1 cellular context compared by ENCODE assay signal in the genomic region with DNA sequence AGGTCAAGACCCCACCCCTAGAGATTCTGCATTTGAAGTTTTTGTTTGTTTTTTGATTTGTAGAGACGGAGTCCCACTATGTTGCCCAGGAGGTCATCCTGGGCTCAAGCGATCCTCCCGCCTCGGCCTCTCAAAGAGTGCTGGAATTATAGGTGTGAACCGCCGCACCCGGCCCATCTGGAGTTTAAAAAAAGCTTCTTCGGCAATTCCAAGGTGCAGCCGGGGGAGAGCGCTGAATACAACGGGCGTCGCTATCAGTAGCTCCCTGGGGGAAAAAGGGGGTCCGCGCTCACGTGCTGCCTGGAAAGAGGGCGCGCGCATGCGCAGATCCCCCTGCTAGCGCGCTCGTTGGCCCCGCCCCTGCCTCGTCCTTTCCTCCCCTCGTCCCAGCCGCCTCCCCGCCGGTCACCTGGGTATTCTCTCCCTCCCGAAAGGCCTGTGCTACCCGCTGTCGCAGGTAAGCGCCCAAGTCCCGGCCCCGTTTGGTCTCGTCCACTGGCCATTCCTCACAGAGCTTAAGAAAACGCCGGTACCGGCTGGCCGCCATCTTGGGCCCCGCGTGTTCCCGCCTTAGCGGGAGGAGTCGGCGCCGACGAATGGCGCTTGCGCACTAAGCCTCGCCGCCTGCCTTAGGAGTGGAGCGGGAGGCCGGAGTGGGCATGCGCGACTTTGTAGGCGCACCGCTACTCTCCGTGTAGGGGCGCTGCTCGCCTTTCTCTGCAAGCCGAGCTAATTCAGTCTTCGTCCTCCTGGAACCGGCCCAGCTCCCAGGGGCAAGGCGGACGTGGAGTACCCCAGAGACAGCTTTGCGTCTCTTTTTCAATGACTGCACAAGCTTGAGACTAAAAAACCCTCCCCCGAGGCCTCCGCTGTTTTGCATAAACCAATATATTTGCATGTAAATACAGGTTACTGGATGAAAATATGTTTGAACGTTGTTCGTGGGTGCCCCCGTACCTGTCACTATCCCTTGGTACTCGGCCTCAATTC.
A peak's percentile ranks its signal among the peaks of the same experiment; 100 is the strongest.
TF ChIP-seq lines count a peak whose summit lies in the region.

TSS of gene UQCC2 (minus strand) at position 561 of the 990 bp plus-strand sequence. CDS start at position 547, 14 bp downstream.

TF ChIP-seq in HepG2, 621 proteins besides CTCF, POLR2A, EP300 and RAD21 (continued from another document and continues in another):
- peak; percentile 68; the same call in 1 of the 2 replicates for TF ChIP-seq PRDM10 (CRISPR knock-in tag; IDR thresholded peaks at IDR 0.05; ENCODE audit: low read depth)
- TF ChIP-seq RBAK (CRISPR knock-in tag; IDR thresholded peaks at IDR 0.05) = peak; percentile 43; the same call in 1 of the 2 replicates
- peak; percentile 86; the same call in 1 of the 2 replicates for TF ChIP-seq ZNF615 (CRISPR knock-in tag; IDR thresholded peaks at IDR 0.05; ENCODE audit: borderline replicate concordance)
- TF ChIP-seq, protein P1, sequence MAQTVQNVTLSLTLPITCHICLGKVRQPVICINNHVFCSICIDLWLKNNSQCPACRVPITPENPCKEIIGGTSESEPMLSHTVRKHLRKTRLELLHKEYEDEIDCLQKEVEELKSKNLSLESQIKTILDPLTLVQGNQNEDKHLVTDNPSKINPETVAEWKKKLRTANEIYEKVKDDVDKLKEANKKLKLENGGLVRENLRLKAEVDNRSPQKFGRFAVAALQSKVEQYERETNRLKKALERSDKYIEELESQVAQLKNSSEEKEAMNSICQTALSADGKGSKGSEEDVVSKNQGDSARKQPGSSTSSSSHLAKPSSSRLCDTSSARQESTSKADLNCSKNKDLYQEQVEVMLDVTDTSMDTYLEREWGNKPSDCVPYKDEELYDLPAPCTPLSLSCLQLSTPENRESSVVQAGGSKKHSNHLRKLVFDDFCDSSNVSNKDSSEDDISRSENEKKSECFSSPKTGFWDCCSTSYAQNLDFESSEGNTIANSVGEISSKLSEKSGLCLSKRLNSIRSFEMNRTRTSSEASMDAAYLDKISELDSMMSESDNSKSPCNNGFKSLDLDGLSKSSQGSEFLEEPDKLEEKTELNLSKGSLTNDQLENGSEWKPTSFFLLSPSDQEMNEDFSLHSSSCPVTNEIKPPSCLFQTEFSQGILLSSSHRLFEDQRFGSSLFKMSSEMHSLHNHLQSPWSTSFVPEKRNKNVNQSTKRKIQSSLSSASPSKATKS (CRISPR knock-in tag; IDR thresholded peaks at IDR 0.05) = peak; percentile 81; the same call in 1 of the 2 replicates
- no peak for TF ChIP-seq ZNF30 (CRISPR knock-in tag; IDR thresholded peaks at IDR 0.05)
- 0 out of 2 replicates have a peak, but pooled peaks have one; percentile 52 for TF ChIP-seq ATAD3A (CRISPR knock-in tag; IDR thresholded peaks at IDR 0.05)
- TF ChIP-seq, protein P2, sequence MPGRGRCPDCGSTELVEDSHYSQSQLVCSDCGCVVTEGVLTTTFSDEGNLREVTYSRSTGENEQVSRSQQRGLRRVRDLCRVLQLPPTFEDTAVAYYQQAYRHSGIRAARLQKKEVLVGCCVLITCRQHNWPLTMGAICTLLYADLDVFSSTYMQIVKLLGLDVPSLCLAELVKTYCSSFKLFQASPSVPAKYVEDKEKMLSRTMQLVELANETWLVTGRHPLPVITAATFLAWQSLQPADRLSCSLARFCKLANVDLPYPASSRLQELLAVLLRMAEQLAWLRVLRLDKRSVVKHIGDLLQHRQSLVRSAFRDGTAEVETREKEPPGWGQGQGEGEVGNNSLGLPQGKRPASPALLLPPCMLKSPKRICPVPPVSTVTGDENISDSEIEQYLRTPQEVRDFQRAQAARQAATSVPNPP (CRISPR knock-in tag; IDR thresholded peaks at IDR 0.05) = peak; percentile 97
- TF ChIP-seq ATF5 (CRISPR knock-in tag; IDR thresholded peaks at IDR 0.05; ENCODE audit: low read depth) = no peak
- TF ChIP-seq MATR3 (CRISPR knock-in tag; IDR thresholded peaks at IDR 0.05) = no peak
- TF ChIP-seq ASH2L (IDR thresholded peaks at IDR 0.05; ENCODE audit: insufficient read length, low read depth, low read length) = peak; percentile 88
- TF ChIP-seq, protein P3, sequence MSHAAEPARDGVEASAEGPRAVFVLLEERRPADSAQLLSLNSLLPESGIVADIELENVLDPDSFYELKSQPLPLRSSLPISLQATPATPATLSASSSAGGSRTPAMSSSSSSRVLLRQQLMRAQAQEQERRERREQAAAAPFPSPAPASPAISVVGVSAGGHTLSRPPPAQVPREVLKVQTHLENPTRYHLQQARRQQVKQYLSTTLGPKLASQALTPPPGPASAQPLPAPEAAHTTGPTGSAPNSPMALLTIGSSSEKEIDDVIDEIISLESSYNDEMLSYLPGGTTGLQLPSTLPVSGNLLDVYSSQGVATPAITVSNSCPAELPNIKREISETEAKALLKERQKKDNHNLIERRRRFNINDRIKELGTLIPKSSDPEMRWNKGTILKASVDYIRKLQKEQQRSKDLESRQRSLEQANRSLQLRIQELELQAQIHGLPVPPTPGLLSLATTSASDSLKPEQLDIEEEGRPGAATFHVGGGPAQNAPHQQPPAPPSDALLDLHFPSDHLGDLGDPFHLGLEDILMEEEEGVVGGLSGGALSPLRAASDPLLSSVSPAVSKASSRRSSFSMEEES (CRISPR knock-in tag; IDR thresholded peaks at IDR 0.05) = no peak
- TF ChIP-seq ZNF12 (CRISPR knock-in tag; IDR thresholded peaks at IDR 0.05) = peak; percentile 0; the same call in 1 of the 2 replicates
- TF ChIP-seq, protein P4, sequence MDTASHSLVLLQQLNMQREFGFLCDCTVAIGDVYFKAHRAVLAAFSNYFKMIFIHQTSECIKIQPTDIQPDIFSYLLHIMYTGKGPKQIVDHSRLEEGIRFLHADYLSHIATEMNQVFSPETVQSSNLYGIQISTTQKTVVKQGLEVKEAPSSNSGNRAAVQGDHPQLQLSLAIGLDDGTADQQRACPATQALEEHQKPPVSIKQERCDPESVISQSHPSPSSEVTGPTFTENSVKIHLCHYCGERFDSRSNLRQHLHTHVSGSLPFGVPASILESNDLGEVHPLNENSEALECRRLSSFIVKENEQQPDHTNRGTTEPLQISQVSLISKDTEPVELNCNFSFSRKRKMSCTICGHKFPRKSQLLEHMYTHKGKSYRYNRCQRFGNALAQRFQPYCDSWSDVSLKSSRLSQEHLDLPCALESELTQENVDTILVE (CRISPR knock-in tag; IDR thresholded peaks at IDR 0.05) = peak; percentile 85
- TF ChIP-seq NR2F6 (IDR thresholded peaks at IDR 0.05) = no peak; the same call in 1 of the 2 replicates
- peak; percentile 65; the same call in 1 of the 2 replicates for TF ChIP-seq NR2F6 (CRISPR knock-in tag; IDR thresholded peaks at IDR 0.05)
- peak; percentile 94 for TF ChIP-seq ZNF770 (CRISPR knock-in tag; IDR thresholded peaks at IDR 0.05)
- TF ChIP-seq STAT5B (CRISPR knock-in tag; IDR thresholded peaks at IDR 0.05) = no peak
- TF ChIP-seq ZNF180 (CRISPR knock-in tag; IDR thresholded peaks at IDR 0.05; ENCODE audit: borderline replicate concordance, low read depth) = peak; percentile 50; the same call in 1 of the 2 replicates
- no peak for TF ChIP-seq FOXK2 (IDR thresholded peaks at IDR 0.05)
- no peak for TF ChIP-seq ZNF24 (IDR thresholded peaks at IDR 0.05)
- peak; percentile 84 for TF ChIP-seq ZNF224 (CRISPR knock-in tag; IDR thresholded peaks at IDR 0.05)
- TF ChIP-seq ZNF530 (CRISPR knock-in tag; IDR thresholded peaks at IDR 0.05; ENCODE audit: low read depth) = no peak
- TF ChIP-seq, protein P5, sequence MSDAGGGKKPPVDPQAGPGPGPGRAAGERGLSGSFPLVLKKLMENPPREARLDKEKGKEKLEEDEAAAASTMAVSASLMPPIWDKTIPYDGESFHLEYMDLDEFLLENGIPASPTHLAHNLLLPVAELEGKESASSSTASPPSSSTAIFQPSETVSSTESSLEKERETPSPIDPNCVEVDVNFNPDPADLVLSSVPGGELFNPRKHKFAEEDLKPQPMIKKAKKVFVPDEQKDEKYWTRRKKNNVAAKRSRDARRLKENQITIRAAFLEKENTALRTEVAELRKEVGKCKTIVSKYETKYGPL (CRISPR knock-in tag; IDR thresholded peaks at IDR 0.05) = no peak; the same call in 1 of the 2 replicates
- 0 out of 2 replicates have a peak, but pooled peaks have one; percentile 22 for TF ChIP-seq ZMYM2 (CRISPR knock-in tag; IDR thresholded peaks at IDR 0.05)
- TF ChIP-seq ZNF503 (CRISPR knock-in tag; IDR thresholded peaks at IDR 0.05) = 0 out of 2 replicates have a peak, but pooled peaks have one; percentile 3
- no peak for TF ChIP-seq PBX2 (CRISPR knock-in tag; IDR thresholded peaks at IDR 0.05)
- TF ChIP-seq HNRNPK (IDR thresholded peaks at IDR 0.05; ENCODE audit: low read depth, low read length, poor library complexity, severe bottlenecking) = no peak
- TF ChIP-seq, protein P6, sequence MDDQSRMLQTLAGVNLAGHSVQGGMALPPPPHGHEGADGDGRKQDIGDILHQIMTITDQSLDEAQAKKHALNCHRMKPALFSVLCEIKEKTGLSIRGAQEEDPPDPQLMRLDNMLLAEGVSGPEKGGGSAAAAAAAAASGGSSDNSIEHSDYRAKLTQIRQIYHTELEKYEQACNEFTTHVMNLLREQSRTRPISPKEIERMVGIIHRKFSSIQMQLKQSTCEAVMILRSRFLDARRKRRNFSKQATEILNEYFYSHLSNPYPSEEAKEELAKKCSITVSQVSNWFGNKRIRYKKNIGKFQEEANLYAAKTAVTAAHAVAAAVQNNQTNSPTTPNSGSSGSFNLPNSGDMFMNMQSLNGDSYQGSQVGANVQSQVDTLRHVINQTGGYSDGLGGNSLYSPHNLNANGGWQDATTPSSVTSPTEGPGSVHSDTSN (CRISPR knock-in tag; IDR thresholded peaks at IDR 0.05; ENCODE audit: borderline replicate concordance) = peak; percentile 56; the same call in 1 of the 2 replicates
